19 cellular contexts compared by ENCODE assay signal in the genomic region with DNA sequence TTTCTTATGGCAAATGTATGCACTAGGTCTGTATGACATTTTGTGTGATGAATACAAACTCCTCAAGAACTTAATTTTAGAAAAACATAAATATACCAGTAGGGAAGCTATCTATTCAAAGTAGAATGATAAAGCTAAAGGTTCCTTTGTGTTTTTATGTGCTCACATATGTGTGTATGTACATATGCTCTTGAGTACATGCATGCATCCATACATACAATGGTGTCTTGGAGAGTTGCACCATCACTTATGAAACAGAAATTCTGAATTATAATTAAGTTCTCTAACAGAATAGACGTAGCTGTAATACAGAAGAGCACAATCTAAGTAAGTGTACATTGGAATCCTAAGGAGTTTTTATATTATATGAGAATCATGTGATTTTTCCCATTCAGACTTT. TPM values are rescaled to one million over a fixed set of nuclear protein-coding genes. Genes with fewer than 3 reads are reported as not detected.
"Had no signal": no experiment of that assay in that cellular context is flagged by ENCODE, and none has a peak within 500 bp of the region (broad histone marks: within the 10 kb centered on the region; RNA-seq: fewer than 3 reads in every experiment).

No MANE protein-coding gene starts in this region.

- H3K9me3 ChIP-seq: breast epithelium, esophagus muscularis mucosa, suprapubic skin had no signal

- H3K4me3 ChIP-seq: breast epithelium, esophagus muscularis mucosa, smooth muscle cell, suprapubic skin had no signal

- H3K36me3 ChIP-seq: breast epithelium, esophagus muscularis mucosa, suprapubic skin, WERI-Rb-1 had no signal

- H3K27ac ChIP-seq: breast epithelium, esophagus muscularis mucosa, suprapubic skin, WERI-Rb-1 had no signal

- H3K27ac Mint-ChIP-seq: activated CD8-positive, alpha-beta T cell treated with anti-CD3 and anti-CD28 coated beads for 36 hours; activated naive CD8-positive, alpha-beta T cell treated with anti-CD3 and anti-CD28 coated beads, Interleukin-2, amount 10 ng/mL, durations not matched to agents 7 days and 5 days; activated T-cell treated with anti-CD3 and anti-CD28 coated beads, Interleukin-2, amount 50 U/mL, for 72 hours; naive thymus-derived CD8-positive, alpha-beta T cell; stimulated activated memory B cell treated with anti-CD40 and anti-IgM and Interleukin-4, amounts not matched to agents 10 μg/mL and 1 μg/mL and 100 μg/mL, for 72 hours; type B pancreatic cell had no signal

- H3K9me3 Mint-ChIP-seq: activated CD8-positive, alpha-beta T cell treated with anti-CD3 and anti-CD28 coated beads for 36 hours; activated naive CD8-positive, alpha-beta T cell treated with anti-CD3 and anti-CD28 coated beads, Interleukin-2, amount 10 ng/mL, durations not matched to agents 7 days and 5 days; activated T-cell treated with anti-CD3 and anti-CD28 coated beads, Interleukin-2, amount 50 U/mL, for 72 hours; naive thymus-derived CD8-positive, alpha-beta T cell; stimulated activated memory B cell treated with anti-CD40 and anti-IgM and Interleukin-4, amounts not matched to agents 10 μg/mL and 1 μg/mL and 100 μg/mL, for 72 hours; type B pancreatic cell had no signal

- H3K4me1 ChIP-seq: breast epithelium had no signal

- H3K4me2 ChIP-seq: smooth muscle cell had no signal

- ATAC-seq: activated CD8-positive, alpha-beta T cell treated with anti-CD3 and anti-CD28 coated beads for 36 hours; activated T-cell treated with anti-CD3 and anti-CD28 coated beads, Interleukin-2, amount 50 U/mL, for 72 hours; left lobe of liver; naive thymus-derived CD8-positive, alpha-beta T cell; right cardiac atrium; stimulated activated memory B cell treated with anti-CD40 and anti-IgM and Interleukin-4, amounts not matched to agents 10 μg/mL and 1 μg/mL and 100 μg/mL, for 72 hours had no signal

- H3K36me3 Mint-ChIP-seq: activated naive CD8-positive, alpha-beta T cell treated with anti-CD3 and anti-CD28 coated beads, Interleukin-2, amount 10 ng/mL, durations not matched to agents 7 days and 5 days; stimulated activated memory B cell treated with anti-CD40 and anti-IgM and Interleukin-4, amounts not matched to agents 10 μg/mL and 1 μg/mL and 100 μg/mL, for 72 hours; type B pancreatic cell had no signal

- H3K4me3 Mint-ChIP-seq: activated CD8-positive, alpha-beta T cell treated with anti-CD3 and anti-CD28 coated beads for 36 hours; activated naive CD8-positive, alpha-beta T cell treated with anti-CD3 and anti-CD28 coated beads, Interleukin-2, amount 10 ng/mL, durations not matched to agents 7 days and 5 days; activated T-cell treated with anti-CD3 and anti-CD28 coated beads, Interleukin-2, amount 50 U/mL, for 72 hours; naive thymus-derived CD8-positive, alpha-beta T cell; stimulated activated memory B cell treated with anti-CD40 and anti-IgM and Interleukin-4, amounts not matched to agents 10 μg/mL and 1 μg/mL and 100 μg/mL, for 72 hours had no signal

- DNase-seq: activated CD4-positive, alpha-beta T cell treated with anti-CD3 and anti-CD28 coated beads for 4 hours; activated CD8-positive, alpha-beta memory T cell treated with anti-CD3 and anti-CD28 coated beads, Interleukin-2, amount 50 U/mL, for 4 hours; activated CD8-positive, alpha-beta T cell treated with anti-CD3 and anti-CD28 coated beads for 36 hours; activated naive CD8-positive, alpha-beta T cell treated with anti-CD3 and anti-CD28 coated beads, Interleukin-2, amount 10 ng/mL, durations not matched to agents 7 days and 5 days; activated T-cell treated with anti-CD3 and anti-CD28 coated beads, Interleukin-2, amount 50 U/mL, for 72 hours; anterior cingulate cortex; mammary epithelial cell; naive thymus-derived CD8-positive, alpha-beta T cell; right cardiac atrium; WERI-Rb-1 had no signal

RNA-seq across cellular contexts. Expression of gene NKAIN2, which starts 2.3 kb away (rescaled TPM):
- total RNA-seq: activated CD8-positive, alpha-beta T cell treated with anti-CD3 and anti-CD28 coated beads for 36 hours; activated naive CD8-positive, alpha-beta T cell treated with anti-CD3 and anti-CD28 coated beads, Interleukin-2, amount 10 ng/mL, durations not matched to agents 7 days and 5 days; activated T-cell treated with anti-CD3 and anti-CD28 coated beads, Interleukin-2, amount 50 U/mL, for 72 hours; fibroblast of villous mesenchyme; left lobe of liver; mononuclear cell; naive thymus-derived CD8-positive, alpha-beta T cell had no signal
- polyA plus RNA-seq: mammary epithelial cell; naive thymus-derived CD8-positive, alpha-beta T cell; smooth muscle cell had no signal
